8 cellular contexts compared by ENCODE assay signal in genomic region chr1:83246780-83247179, GRCh38.
DNase-seq lines count a peak whose midpoint lies in the region.

No MANE protein-coding gene starts in this region.

- DNase-seq in DMS 273 (lab: John Stamatoyannopoulos, UW; ENCODE audit: unreplicated experiment), result peak; percentile 0
- peak; percentile 88 for DNase-seq in NCI-H1105 treated with DMSO at 0.1 percent for 48 hours (lab: John Stamatoyannopoulos, UW)
- DNase-seq in NCI-H146 (lab: John Stamatoyannopoulos, UW), result peak; percentile 60
- DNase-seq in NCI-H2081 treated with DMSO at 0.1 percent for 48 hours (lab: John Stamatoyannopoulos, UW), result peak; percentile 70
- peak; percentile 2 for DNase-seq in NCI-H2171 treated with DMSO at 0.1 percent for 48 hours (lab: John Stamatoyannopoulos, UW)
- peak; percentile 75 to 80 for DNase-seq in NCI-H526 (lab: John Stamatoyannopoulos, UW)
- peak; percentile 29 for DNase-seq in NCI-H748 treated with DMSO at 0.1 percent for 48 hours (lab: John Stamatoyannopoulos, UW)
- peak; percentile 32 for DNase-seq in SHP77 treated with DMSO at 0.1 percent for 48 hours (lab: John Stamatoyannopoulos, UW)

Comparison
In these comparisons a context has a peak if more than half of its experiments do, and no peak if none do; other contexts are left out.
1. Peak in every context shown above with its lines: DNase-seq.
2. DNase-seq: peak in every context shown above with its lines; median percentile 88 in NCI-H1105 treated with DMSO at 0.1 percent for 48 hours; 78 in NCI-H526; 70 in NCI-H2081 treated with DMSO at 0.1 percent for 48 hours; 60 in NCI-H146; 32 in SHP77 treated with DMSO at 0.1 percent for 48 hours; 29 in NCI-H748 treated with DMSO at 0.1 percent for 48 hours; 2 in NCI-H2171 treated with DMSO at 0.1 percent for 48 hours; 0 in DMS 273.